In the genomic region with DNA sequence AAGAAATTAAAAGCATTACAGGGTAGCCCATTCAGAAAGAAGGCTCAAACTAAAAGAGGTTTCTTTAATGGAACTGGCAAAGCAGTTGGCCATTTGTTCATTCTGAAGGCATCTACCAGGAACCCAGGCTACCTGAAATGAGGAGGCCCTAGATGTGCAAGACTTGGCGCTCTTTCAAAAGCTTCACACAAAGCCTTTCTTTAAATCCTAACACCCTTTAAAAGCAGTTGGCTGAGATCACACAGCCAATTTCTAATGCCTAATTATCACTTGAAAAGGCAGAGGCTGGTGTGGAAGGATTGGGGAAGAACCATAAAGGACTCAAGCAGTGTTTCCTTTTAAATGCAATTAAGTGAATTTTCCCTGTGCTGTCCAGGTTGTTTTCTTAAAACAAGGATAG, we compare ENCODE assay signal across 36 cellular contexts. TPM values are rescaled to one million over a fixed set of nuclear protein-coding genes. Genes with fewer than 3 reads are reported as not detected.
DNase-seq lines count a peak whose midpoint lies in the region; ATAC-seq and TF ChIP-seq lines count a peak whose summit lies in the region.
"Had no signal": no experiment of that assay in that cellular context is flagged by ENCODE, and none has a peak within 500 bp of the region (broad histone marks: within the 10 kb centered on the region; RNA-seq: fewer than 3 reads in every experiment).

No MANE protein-coding gene starts in this region.

- H3K4me3 ChIP-seq in mucosa of descending colon: no peak overlapping the region
- H3K4me3 ChIP-seq: esophagus muscularis mucosa, K562, right lobe of liver, spleen, testis had no signal

- no peak overlapping the region for H3K27ac Mint-ChIP-seq in WTC11
- H3K27ac Mint-ChIP-seq: activated CD8-positive, alpha-beta T cell treated with anti-CD3 and anti-CD28 coated beads for 36 hours; activated T-helper 17 cell treated with anti-CD3 and anti-CD28 coated beads, Interleukin-2, amount 50 U/mL, for 72 hours; HFFc6; immature natural killer cell; progenitor cell of endocrine pancreas; T-helper 2 cell treated with Interferon-gamma antibody and Interleukin-4, amounts not matched to agents 5 μg/mL and 100 μg/mL, for 36 hours had no signal

- TF ChIP-seq CTCF in WTC11 (IDR thresholded peaks at IDR 0.05) (no peak), mucosa of descending colon (IDR thresholded peaks at IDR 0.05) (no peak)

- peaks cover 32% of the 10 kb centered on the region for H3K4me1 Mint-ChIP-seq in WTC11
- H3K4me1 Mint-ChIP-seq: activated T-helper 17 cell treated with anti-CD3 and anti-CD28 coated beads, Interleukin-2, amount 50 U/mL, for 72 hours; immature natural killer cell had no signal

- ATAC-seq in WTC11 (peak; percentile 96), mucosa of descending colon (no peak)
- ATAC-seq: activated CD8-positive, alpha-beta T cell treated with anti-CD3 and anti-CD28 coated beads for 36 hours; activated T-helper 17 cell treated with anti-CD3 and anti-CD28 coated beads, Interleukin-2, amount 50 U/mL, for 72 hours; K562; left colon; Panc1; right lobe of liver; stimulated activated naive CD8-positive, alpha-beta T cell treated with anti-CD3 and anti-CD28 coated beads, Interleukin-15, Interleukin-2, amounts not matched to agents 100 U/mL and 50 U/mL, for 24 hours had no signal

- peaks cover 35% of the 10 kb centered on the region for H3K36me3 Mint-ChIP-seq in WTC11
- H3K36me3 Mint-ChIP-seq: immature natural killer cell had no signal

- POLR2A ChIA-PET in WTC11 (lab: Charles Lee): no interaction called here

- CTCF ChIA-PET in WTC11 (lab: Charles Lee): interaction anchor here (1.2 to 1.9 kb wide), 2 partner anchors 13 to 267 kb away, joined by 4 to 6 read pairs; no protein-coding TSS in a partner anchor

- H3K4me1 ChIP-seq in mucosa of descending colon (ENCODE audit: low read depth): no peaks in the 10 kb centered on the region
- H3K4me1 ChIP-seq: Caco-2, esophagus muscularis mucosa, right lobe of liver, spleen, testis had no signal

- H3K27me3 Mint-ChIP-seq in WTC11 (ENCODE audit: low read depth): peaks cover 94% of the 10 kb centered on the region
- H3K27me3 Mint-ChIP-seq: activated CD8-positive, alpha-beta T cell treated with anti-CD3 and anti-CD28 coated beads for 36 hours; activated T-helper 17 cell treated with anti-CD3 and anti-CD28 coated beads, Interleukin-2, amount 50 U/mL, for 72 hours had no signal

- no peaks in the 10 kb centered on the region for H3K9me3 ChIP-seq in mucosa of descending colon
- H3K9me3 ChIP-seq: Caco-2, esophagus muscularis mucosa, right lobe of liver, testis had no signal

- no peaks in the 10 kb centered on the region for H3K36me3 ChIP-seq in mucosa of descending colon (ENCODE audit: low read depth)
- H3K36me3 ChIP-seq: brain microvascular endothelial cell, esophagus muscularis mucosa, right lobe of liver, spleen had no signal

- H3K4me3 Mint-ChIP-seq in WTC11: no peak overlapping the region; the same call in 1 of the 2 replicates
- H3K4me3 Mint-ChIP-seq: activated CD8-positive, alpha-beta T cell treated with anti-CD3 and anti-CD28 coated beads for 36 hours; activated T-helper 17 cell treated with anti-CD3 and anti-CD28 coated beads, Interleukin-2, amount 50 U/mL, for 72 hours; HFFc6; immature natural killer cell; T-helper 2 cell treated with Interferon-gamma antibody and Interleukin-4, amounts not matched to agents 5 μg/mL and 100 μg/mL, for 36 hours had no signal

- peaks cover 35% of the 10 kb centered on the region for H3K9me3 Mint-ChIP-seq in WTC11

- DNase-seq in Ammon's horn (ENCODE audit: low spot score) (peak; percentile 16), COR-L47 (lab: John Stamatoyannopoulos, UW) (peak; percentile 80), WTC11 (ENCODE audit: low spot score) (no peak), iPS-NIHi11 (ENCODE audit: low spot score) (peak; percentile 56), mucosa of descending colon (no peak), T-helper 2 cell (no peak), OCI-M1 (lab: John Stamatoyannopoulos, UW) (no peak), EL (no peak)
- DNase-seq: activated CD8-positive, alpha-beta T cell treated with anti-CD3 and anti-CD28 coated beads for 36 hours; activated naive CD4-positive, alpha-beta T cell treated with anti-CD3 and anti-CD28 coated beads, Interleukin-2, amount 50 U/mL, for 16 hours; brain microvascular endothelial cell; Caco-2; cerebellar nuclear complex; DMS79; foreskin fibroblast; head of caudate nucleus; HFFc6; immature natural killer cell; left colon; NCI-H1048; NCI-H187 treated with DMSO at 0.1 percent for 48 hours; right lobe of liver; Right ventricle myocardium superior; spleen; stimulated activated CD4-positive, alpha-beta T cell treated with anti-CD3 and anti-CD28 coated beads, Interleukin-2, amount 100 ng/mL, for 24 hours; stimulated activated naive CD8-positive, alpha-beta T cell treated with anti-CD3 and anti-CD28 coated beads, Interleukin-15, Interleukin-2, amounts not matched to agents 100 U/mL and 50 U/mL, for 24 hours; testis had no signal

- intact Hi-C loops in mucosa of descending colon (cut with DNase I, micrococcal nuclease): no loop called here

TF ChIP-seq in WTC11, 78 proteins besides CTCF, POLR2A, EP300 and RAD21:
- TF ChIP-seq GRHL2 (CRISPR knock-in tag; IDR thresholded peaks at IDR 0.05; ENCODE audit: insufficient replicate concordance, severe bottlenecking) (no peak), ZBTB43 (CRISPR knock-in tag; IDR thresholded peaks at IDR 0.05) (peak; percentile 55; the same call in 1 of the 2 replicates), ZNF232 (CRISPR knock-in tag; IDR thresholded peaks at IDR 0.05) (0 out of 2 replicates have a peak, but pooled peaks have one; percentile 33), MAX (CRISPR knock-in tag; IDR thresholded peaks at IDR 0.05) (0 out of 2 replicates have a peak, but pooled peaks have one; percentile 30), ZNF423 (CRISPR knock-in tag; IDR thresholded peaks at IDR 0.05) (peak; percentile 24; the same call in 1 of the 2 replicates)
- TF ChIP-seq, protein P1, sequence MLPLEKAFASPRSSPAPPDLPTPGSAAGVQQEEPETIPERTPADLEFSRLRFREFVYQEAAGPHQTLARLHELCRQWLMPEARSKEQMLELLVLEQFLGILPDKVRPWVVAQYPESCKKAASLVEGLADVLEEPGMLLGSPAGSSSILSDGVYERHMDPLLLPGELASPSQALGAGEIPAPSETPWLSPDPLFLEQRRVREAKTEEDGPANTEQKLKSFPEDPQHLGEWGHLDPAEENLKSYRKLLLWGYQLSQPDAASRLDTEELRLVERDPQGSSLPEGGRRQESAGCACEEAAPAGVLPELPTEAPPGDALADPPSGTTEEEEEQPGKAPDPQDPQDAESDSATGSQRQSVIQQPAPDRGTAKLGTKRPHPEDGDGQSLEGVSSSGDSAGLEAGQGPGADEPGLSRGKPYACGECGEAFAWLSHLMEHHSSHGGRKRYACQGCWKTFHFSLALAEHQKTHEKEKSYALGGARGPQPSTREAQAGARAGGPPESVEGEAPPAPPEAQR (CRISPR knock-in tag; IDR thresholded peaks at IDR 0.05): no peak
- TF ChIP-seq, protein P2, sequence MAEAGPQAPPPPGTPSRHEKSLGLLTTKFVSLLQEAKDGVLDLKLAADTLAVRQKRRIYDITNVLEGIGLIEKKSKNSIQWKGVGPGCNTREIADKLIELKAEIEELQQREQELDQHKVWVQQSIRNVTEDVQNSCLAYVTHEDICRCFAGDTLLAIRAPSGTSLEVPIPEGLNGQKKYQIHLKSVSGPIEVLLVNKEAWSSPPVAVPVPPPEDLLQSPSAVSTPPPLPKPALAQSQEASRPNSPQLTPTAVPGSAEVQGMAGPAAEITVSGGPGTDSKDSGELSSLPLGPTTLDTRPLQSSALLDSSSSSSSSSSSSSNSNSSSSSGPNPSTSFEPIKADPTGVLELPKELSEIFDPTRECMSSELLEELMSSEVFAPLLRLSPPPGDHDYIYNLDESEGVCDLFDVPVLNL (CRISPR knock-in tag; IDR thresholded peaks at IDR 0.05; ENCODE audit: borderline replicate concordance, low read depth): no peak
- TF ChIP-seq, protein P3, sequence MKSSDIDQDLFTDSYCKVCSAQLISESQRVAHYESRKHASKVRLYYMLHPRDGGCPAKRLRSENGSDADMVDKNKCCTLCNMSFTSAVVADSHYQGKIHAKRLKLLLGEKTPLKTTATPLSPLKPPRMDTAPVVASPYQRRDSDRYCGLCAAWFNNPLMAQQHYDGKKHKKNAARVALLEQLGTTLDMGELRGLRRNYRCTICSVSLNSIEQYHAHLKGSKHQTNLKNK (CRISPR knock-in tag; IDR thresholded peaks at IDR 0.05): 0 out of 2 replicates have a peak, but pooled peaks have one; percentile 40

RNA-seq across cellular contexts. Expression of gene PPP1R17, which starts 23.2 kb away (rescaled TPM):
- total RNA-seq in WTC11 (2021): 1.5 to 2.6 TPM (median 1.6 TPM) in 3 replicates
- total RNA-seq in mucosa of descending colon: not detected
- total RNA-seq: activated CD8-positive, alpha-beta T cell treated with anti-CD3 and anti-CD28 coated beads for 36 hours; activated T-helper 17 cell treated with anti-CD3 and anti-CD28 coated beads, Interleukin-2, amount 50 U/mL, for 72 hours; Caco-2; dermis microvascular lymphatic vessel endothelial cell; esophagus muscularis mucosa; HFFc6; K562; left colon; lung microvascular endothelial cell; right lobe of liver; Right ventricle myocardium superior; urinary bladder had no signal

Comparison
In these comparisons a context has a peak if more than half of its experiments do, and no peak if none do; other contexts are left out.
1. DNase-seq: peak in Ammon's horn (single experiment), COR-L47 (single experiment) and iPS-NIHi11 (single experiment); none in WTC11 (single experiment), mucosa of descending colon (0 of 3), T-helper 2 cell (0 of 5), OCI-M1 (single experiment) and EL (single experiment).